ENCODE assay signal across 10 cellular contexts in genomic region chr19:3508771-3509535, GRCh38. TPM values are rescaled to one million over a fixed set of nuclear protein-coding genes. Genes with fewer than 3 reads are reported as not detected.
DNase-seq lines count a peak whose midpoint lies in the region; ATAC-seq, FAIRE-seq and TF ChIP-seq lines count a peak whose summit lies in the region.
"Had no signal": no experiment of that assay in that cellular context is flagged by ENCODE, and none has a peak within 500 bp of the region (broad histone marks: within the 10 kb centered on the region; RNA-seq: fewer than 3 reads in every experiment).

No MANE protein-coding gene starts in this region.

- H3K27ac ChIP-seq in epithelial cell of prostate (peak overlapping the region; percentile 87), smooth muscle cell (ENCODE audit: low read depth) (peak overlapping the region; percentile 87)

- H3K4me3 Mint-ChIP-seq in activated CD4-positive, alpha-beta T cell treated with anti-CD3 and anti-CD28 coated beads for 36 hours, result peak overlapping the region; percentile 84
- H3K4me3 Mint-ChIP-seq in T-helper 17 cell, result peak overlapping the region; percentile 73

- peaks cover 72% of the 10 kb centered on the region for H3K79me2 ChIP-seq in smooth muscle cell (ENCODE audit: low read depth)

- no peaks in the 10 kb centered on the region for H3K9me3 Mint-ChIP-seq in activated CD4-positive, alpha-beta T cell treated with anti-CD3 and anti-CD28 coated beads for 36 hours (ENCODE audit: low read depth)

- intact Hi-C loops in activated CD4-positive, alpha-beta T cell treated with anti-CD3 and anti-CD28 coated beads for 36 hours (cut with DNase I, micrococcal nuclease), result loop anchor here (5.0 to 10.0 kb wide), 7 partner anchors 48 to 1182 kb away; partner anchors contain the start of genes HDGFL2 (in 1 of the 2), LSM7 (in 1 of the 2), MAP2K2 (in 1 of the 2) and MFSD12 (in 1 of the 2)

- POLR2A ChIA-PET in activated CD4-positive, alpha-beta T cell treated with anti-CD3 and anti-CD28 coated beads for 36 hours (lab: Charles Lee), result no interaction called here

- peaks cover 51% of the 10 kb centered on the region for H3K4me1 Mint-ChIP-seq in activated CD4-positive, alpha-beta T cell treated with anti-CD3 and anti-CD28 coated beads for 36 hours
- H3K4me1 Mint-ChIP-seq in T-helper 17 cell, result peaks cover 45% of the 10 kb centered on the region

- no peaks in the 10 kb centered on the region for H3K27me3 ChIP-seq in smooth muscle cell (ENCODE audit: low read depth)

- 86% methylated on average over 23 of the region's 23 CpGs for WGBS in smooth muscle cell (ENCODE audit: low lambda C conversion rate)

- TF ChIP-seq POLR2A in H54 (IDR thresholded peaks at IDR 0.05; ENCODE audit: low read depth, low read length), result no peak

- H3K4me1 ChIP-seq in smooth muscle cell (ENCODE audit: low read depth), result no peaks in the 10 kb centered on the region

- no peak for TF ChIP-seq CTCF in smooth muscle cell (IDR thresholded peaks at IDR 0.05; ENCODE audit: borderline replicate concordance, insufficient read depth, poor library complexity, severe bottlenecking)

- H3K36me3 ChIP-seq in smooth muscle cell (ENCODE audit: low read depth), result no peaks in the 10 kb centered on the region

- no peak overlapping the region for H2AFZ ChIP-seq in smooth muscle cell (ENCODE audit: low read depth)

- CTCF ChIA-PET in activated CD4-positive, alpha-beta T cell treated with anti-CD3 and anti-CD28 coated beads for 36 hours (lab: Charles Lee), result no interaction called here

- peaks cover 23% of the 10 kb centered on the region for H3K36me3 Mint-ChIP-seq in activated CD4-positive, alpha-beta T cell treated with anti-CD3 and anti-CD28 coated beads for 36 hours (ENCODE audit: low read depth)
- H3K36me3 Mint-ChIP-seq in T-helper 17 cell (ENCODE audit: low read depth), result peaks cover 4% of the 10 kb centered on the region

- peak overlapping the region; percentile 76 for H3K27ac Mint-ChIP-seq in activated CD4-positive, alpha-beta T cell treated with anti-CD3 and anti-CD28 coated beads for 36 hours
- H3K27ac Mint-ChIP-seq in T-helper 17 cell, result no peak overlapping the region

- H3K4me2 ChIP-seq in smooth muscle cell, result peak overlapping the region; percentile 2

- no peak for ATAC-seq in activated CD4-positive, alpha-beta T cell treated with anti-CD3 and anti-CD28 coated beads for 36 hours
- ATAC-seq in T-helper 17 cell (no peak), HG02885 (IDR thresholded peaks at IDR 0.05; ENCODE audit: poor library complexity, unreplicated experiment) (no peak)

- peak overlapping the region; percentile 60 for H3K9ac ChIP-seq in smooth muscle cell (ENCODE audit: low read depth)

- H3K9me3 ChIP-seq in T-helper 17 cell (ENCODE audit: control insufficient read depth, low read length, poor library complexity, severe bottlenecking) (no peaks in the 10 kb centered on the region), smooth muscle cell (replicated peaks; ENCODE audit: low read depth) (no peaks in the 10 kb centered on the region)

- no peak overlapping the region for H3K4me3 ChIP-seq in smooth muscle cell

- FAIRE-seq in H54 (lab: Jason Lieb, UNC), result no peak

- H3K27me3 Mint-ChIP-seq in activated CD4-positive, alpha-beta T cell treated with anti-CD3 and anti-CD28 coated beads for 36 hours, result no peaks in the 10 kb centered on the region
- H3K27me3 Mint-ChIP-seq in T-helper 17 cell, result no peaks in the 10 kb centered on the region

- peaks cover 67% of the 10 kb centered on the region for H4K20me1 ChIP-seq in smooth muscle cell (ENCODE audit: low read depth)

- peaks cover 4% of the 10 kb centered on the region for H3F3A ChIP-seq in smooth muscle cell (ENCODE audit: low read depth)

- peak; percentile 30 for DNase-seq in activated CD4-positive, alpha-beta T cell treated with anti-CD3 and anti-CD28 coated beads for 36 hours
- DNase-seq in activated CD4-positive, alpha-beta T cell treated with anti-CD3 and anti-CD28 coated beads for 4 hours, result no peak
- no peak for DNase-seq in T-helper 17 cell
- DNase-seq in epithelial cell of prostate (ENCODE audit: low read depth, low spot score), result no peak
- no peak for DNase-seq in smooth muscle cell (lab: John Stamatoyannopoulos, UW; ENCODE audit: unreplicated experiment)
- DNase-seq in cerebellar cortex (ENCODE audit: low spot score), result no peak
- no peak for DNase-seq in H54 (ENCODE audit: insufficient read length, low spot score)

RNA-seq across cellular contexts. Expression of gene FZR1, which starts 2.8 kb away (rescaled TPM):
- total RNA-seq in activated CD4-positive, alpha-beta T cell treated with anti-CD3 and anti-CD28 coated beads for 36 hours, result 10 to 100 TPM; 40.8 to 50.7 TPM
- total RNA-seq in T-helper 17 cell (10 to 100 TPM; 95.0 to 96.6 TPM), smooth muscle cell (16.3 and 33.9 TPM in 2 replicates)
- 49.7 and 64.8 TPM in 2 replicates for polyA plus RNA-seq in smooth muscle cell

RNA-seq across cellular contexts. Expression of gene DOHH, which starts 8.5 kb away (rescaled TPM):
- 10 to 100 TPM in 1 of 2 experiments, 1 to 10 TPM in 1; 9.6 to 15.4 TPM for total RNA-seq in activated CD4-positive, alpha-beta T cell treated with anti-CD3 and anti-CD28 coated beads for 36 hours
- total RNA-seq in T-helper 17 cell (1 to 10 TPM; 4.1 to 5.2 TPM), smooth muscle cell (8.1 and 8.7 TPM in 2 replicates)
- polyA plus RNA-seq in smooth muscle cell, result 27.0 and 27.2 TPM in 2 replicates

RNA-seq across cellular contexts. Expression of gene SMIM44, which starts 25.7 kb away (rescaled TPM):
- not detected for total RNA-seq in activated CD4-positive, alpha-beta T cell treated with anti-CD3 and anti-CD28 coated beads for 36 hours
- total RNA-seq in T-helper 17 cell (not detected), smooth muscle cell (not detected in 2 replicates)
- polyA plus RNA-seq in smooth muscle cell, result not detected in 2 replicates
- total RNA-seq: renal cortical epithelial cell had no signal

RNA-seq across cellular contexts. Expression of gene SMIM24, which starts 28.6 kb away (rescaled TPM):
- under 1 TPM in 1 of 2 experiments, not detected in 1; 0.49 TPM for total RNA-seq in activated CD4-positive, alpha-beta T cell treated with anti-CD3 and anti-CD28 coated beads for 36 hours
- total RNA-seq in T-helper 17 cell, result not detected
- 1.1 TPM in 1 of 2 replicates, not detected in the other for total RNA-seq in smooth muscle cell
- polyA plus RNA-seq in smooth muscle cell, result not detected in 2 replicates

RNA-seq across cellular contexts. Expression of gene TEKTIP1, which starts 30.0 kb away (rescaled TPM):
- total RNA-seq in activated CD4-positive, alpha-beta T cell treated with anti-CD3 and anti-CD28 coated beads for 36 hours, result 1 to 10 TPM; 1.4 to 2.5 TPM
- total RNA-seq in T-helper 17 cell (1 to 10 TPM; 5.0 to 8.4 TPM), smooth muscle cell (not detected in 2 replicates)
- polyA plus RNA-seq in smooth muscle cell, result 0.62 and 1.8 TPM in 2 replicates
- total RNA-seq: kidney epithelial cell, renal cortical epithelial cell had no signal
